ENCODE assay signal across 14 cellular contexts in genomic region chr9:121584421-121584820, GRCh38.
DNase-seq lines count a peak whose midpoint lies in the region; ATAC-seq and TF ChIP-seq lines count a peak whose summit lies in the region.
"Had no signal": no experiment of that assay in that cellular context is flagged by ENCODE, and none has a peak within 500 bp of the region (broad histone marks: within the 10 kb centered on the region; RNA-seq: fewer than 3 reads in every experiment).

No MANE protein-coding gene starts in this region.

- no peak overlapping the region for H2BK120ac ChIP-seq in IMR-90 (ENCODE audit: low read depth, low read length)

- peak overlapping the region; percentile 4 to 41 (median 32) for H3K27ac Mint-ChIP-seq in nephron
- H3K27ac Mint-ChIP-seq in activated naive CD4-positive, alpha-beta T cell treated with anti-CD3 and anti-CD28 coated beads, Interleukin-2, amount 50 U/mL, for 72 hours: no peak overlapping the region
- H3K27ac Mint-ChIP-seq: CD8-positive, alpha-beta memory T cell; HFFc6 had no signal

- H3K4ac ChIP-seq in IMR-90 (ENCODE audit: low read depth, low read length): no peak overlapping the region

- no peaks in the 10 kb centered on the region for H3K36me3 Mint-ChIP-seq in nephron (ENCODE audit: low read depth)
- no peaks in the 10 kb centered on the region for H3K36me3 Mint-ChIP-seq in activated naive CD4-positive, alpha-beta T cell treated with anti-CD3 and anti-CD28 coated beads, Interleukin-2, amount 50 U/mL, for 72 hours

- no peak overlapping the region for H3K14ac ChIP-seq in IMR-90 (replicated peaks; ENCODE audit: low read depth, low read length)

- H3K27ac ChIP-seq in IMR-90 (ENCODE audit: insufficient read depth, low read length) (no peak overlapping the region), cingulate gyrus (ENCODE audit: low read depth, low read length) (peak overlapping the region; percentile 23)
- H3K27ac ChIP-seq: A549 had no signal

- no peak overlapping the region for H3K56ac ChIP-seq in IMR-90 (ENCODE audit: extremely low read depth, insufficient read depth, low read length)

- POLR2A ChIA-PET in IMR-90 (lab: Charles Lee; ENCODE audit: unreplicated experiment): no interaction called here

- no peak overlapping the region for H4K5ac ChIP-seq in IMR-90 (ENCODE audit: low read depth, low read length)

- no peak overlapping the region for H3K4me3 Mint-ChIP-seq in nephron
- H3K4me3 Mint-ChIP-seq: CD8-positive, alpha-beta memory T cell; HFFc6 had no signal

- H3K18ac ChIP-seq in IMR-90 (ENCODE audit: low read depth, low read length): no peak overlapping the region

- no peaks in the 10 kb centered on the region for H3K9me3 ChIP-seq in IMR-90 (ENCODE audit: control insufficient read depth, insufficient read depth, low read length)
- H3K9me3 ChIP-seq: A549, Caco-2, HAP-1 had no signal

- no peak overlapping the region for H3K9ac ChIP-seq in IMR-90 (ENCODE audit: low read depth, low read length)

- peaks cover 33% of the 10 kb centered on the region for H3K4me1 Mint-ChIP-seq in nephron
- H3K4me1 Mint-ChIP-seq: CD8-positive, alpha-beta memory T cell had no signal

- no peak for TF ChIP-seq POLR2A in IMR-90 (IDR thresholded peaks at IDR 0.05; ENCODE audit: low read depth, low read length)

- H3K27me3 ChIP-seq in IMR-90 (ENCODE audit: control insufficient read depth, insufficient read depth, low read length): peaks cover 4% of the 10 kb centered on the region; the same call in 1 of the 2 replicates

- no peaks in the 10 kb centered on the region; the same call in 1 of the 2 replicates for H3K4me1 ChIP-seq in IMR-90 (ENCODE audit: control insufficient read depth, insufficient read depth, low read length)
- H3K4me1 ChIP-seq: A549, Caco-2, HAP-1 had no signal

- H4K20me1 ChIP-seq in IMR-90 (ENCODE audit: insufficient read depth, low read length): no peaks in the 10 kb centered on the region

- WGBS in IMR-90 (ENCODE audit: extremely low coverage in 2 of 2, insufficient read length in 1 of 2), 2 experiments: 66% methylated on average over 4 of the region's 4 CpGs; no CpG with 5 or more reads in 1 of the 2 experiments

- H2BK15ac ChIP-seq in IMR-90 (ENCODE audit: low read depth, low read length): no peak overlapping the region

- no peak overlapping the region for H2AK9ac ChIP-seq in IMR-90 (replicated peaks; ENCODE audit: low read depth, low read length, poor library complexity)

- TF ChIP-seq CTCF in IMR-90 (conservative IDR thresholded peaks at IDR 0.05; ENCODE audit: low read depth, low read length): no peak
- TF ChIP-seq CTCF in nephron (IDR thresholded peaks at IDR 0.05; ENCODE audit: unreplicated experiment in 3 of 3): no peak

- H3K9me3 Mint-ChIP-seq in nephron: no peaks in the 10 kb centered on the region
- H3K9me3 Mint-ChIP-seq in activated naive CD4-positive, alpha-beta T cell treated with anti-CD3 and anti-CD28 coated beads, Interleukin-2, amount 50 U/mL, for 72 hours: no peaks in the 10 kb centered on the region
- H3K9me3 Mint-ChIP-seq: CD8-positive, alpha-beta memory T cell; HFFc6 had no signal

- H3K36me3 ChIP-seq in IMR-90 (ENCODE audit: control insufficient read depth, insufficient read depth, low read length): no peaks in the 10 kb centered on the region
- H3K36me3 ChIP-seq: HAP-1 had no signal

- peaks cover 3% of the 10 kb centered on the region; the same call in 1 of the 2 replicates for H3K9me1 ChIP-seq in IMR-90 (ENCODE audit: insufficient read depth, low read length)

- dilution Hi-C loops in IMR-90 (cut with HindIII; ENCODE audit: low sequenced_read_pairs, unreplicated experiment): no loop called here

- no peak overlapping the region for H3K4me2 ChIP-seq in IMR-90 (ENCODE audit: low read depth, low read length)
- H3K4me2 ChIP-seq: A549 had no signal

- no TSS peak for BruUV-seq in IMR-90 (replicated peaks; lab: Mats Ljungman, UMichigan)

- H3K79me1 ChIP-seq in IMR-90 (ENCODE audit: low read depth in 1 of 2, low read length in 2 of 2): no peaks in the 10 kb centered on the region

- H4K91ac ChIP-seq in IMR-90 (ENCODE audit: insufficient read depth, low read depth, low read length): no peak overlapping the region

- intact Hi-C loops in IMR-90 (cut with micrococcal nuclease): no loop called here

- in situ Hi-C loops in IMR-90 (cut with MboI; ENCODE audit: low sequenced_read_pairs): no loop called here

- no peak overlapping the region for H3K23ac ChIP-seq in IMR-90 (ENCODE audit: low read depth, low read length)

- no peak overlapping the region for H3K4me3 ChIP-seq in IMR-90 (ENCODE audit: insufficient read depth, low read depth, low read length)
- H3K4me3 ChIP-seq: A549, HAP-1 had no signal

- H4K8ac ChIP-seq in IMR-90 (ENCODE audit: low read depth in 2 of 2, low read length in 2 of 2): no peak overlapping the region

- CTCF ChIA-PET in IMR-90 (lab: Yijun Ruan, JAX): interaction anchor here (0.6 kb wide), 1 partner anchor 29 kb away, joined by 3 read pairs; no protein-coding TSS in a partner anchor

- peak; percentile 60 for DNase-seq in IMR-90
- DNase-seq in activated naive CD4-positive, alpha-beta T cell treated with anti-CD3 and anti-CD28 coated beads, Interleukin-2, amount 50 U/mL, for 72 hours (ENCODE audit: low spot score in 2 of 2): no peak
- no peak for DNase-seq in cerebellum (ENCODE audit: low spot score)
- no peak for DNase-seq in NCI-H526 (lab: John Stamatoyannopoulos, UW)
- DNase-seq: Caco-2; CD8-positive, alpha-beta memory T cell; DND-41; GDM1; GOT3; HFFc6 had no signal

- ATAC-seq in IMR-90 (ENCODE audit: low read depth): peak; percentile 86
- ATAC-seq in activated naive CD4-positive, alpha-beta T cell treated with anti-CD3 and anti-CD28 coated beads, Interleukin-2, amount 50 U/mL, for 72 hours: no peak
- ATAC-seq: A549 had no signal

- no peak for TF ChIP-seq RAD21 in IMR-90 (IDR thresholded peaks at IDR 0.05; ENCODE audit: low read length)

- peaks cover 5% of the 10 kb centered on the region for H3K27me3 Mint-ChIP-seq in nephron (ENCODE audit: low read depth)

- H2AK5ac ChIP-seq in IMR-90 (ENCODE audit: low read depth, low read length): no peak overlapping the region

- H2BK5ac ChIP-seq in IMR-90 (ENCODE audit: low read depth, low read length, poor library complexity, severe bottlenecking): no peak overlapping the region

- H2AFZ ChIP-seq in IMR-90 (replicated peaks; ENCODE audit: low read length, poor library complexity): no peak overlapping the region

- H2BK20ac ChIP-seq in IMR-90 (ENCODE audit: low read depth, low read length): no peak overlapping the region

TF ChIP-seq in IMR-90, 13 proteins besides CTCF, POLR2A, EP300 and RAD21:
- TF ChIP-seq CEBPB (IDR thresholded peaks at IDR 0.05; ENCODE audit: low read depth, low read length) (peak; percentile 26; the same call in 1 of the 2 replicates), NFE2L2 (IDR thresholded peaks at IDR 0.05; ENCODE audit: low read depth, low read length) (no peak)

Comparison
In these comparisons a context has a peak if more than half of its experiments do, and no peak if none do; other contexts are left out.
1. H3K27ac Mint-ChIP-seq: peak in nephron (3 of 3); none in activated naive CD4-positive, alpha-beta T cell treated with anti-CD3 and anti-CD28 coated beads, Interleukin-2, amount 50 U/mL, for 72 hours (0 of 2).